Comparison of ENCODE assay signal across 29 cellular contexts in the genomic region with DNA sequence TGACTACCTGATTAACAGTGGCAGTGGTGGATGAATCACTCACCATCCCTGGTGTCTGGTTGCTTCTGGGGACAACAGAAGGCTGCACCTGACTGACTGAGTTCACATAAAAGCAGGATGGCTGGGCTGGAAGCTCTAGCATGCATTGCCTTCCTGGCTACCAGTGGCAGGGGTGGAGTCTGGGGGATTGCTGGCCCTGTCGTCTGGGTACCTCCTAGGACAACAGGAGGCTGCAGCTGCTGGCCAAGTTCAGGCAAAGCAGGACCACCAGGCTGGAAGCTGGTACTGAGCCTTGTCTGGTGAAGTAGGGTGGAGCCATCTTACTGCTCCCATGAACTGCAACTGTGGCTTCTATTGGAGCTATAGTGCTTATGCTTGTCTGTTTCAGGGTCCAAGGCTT.
"Had no signal": no experiment of that assay in that cellular context is flagged by ENCODE, and none has a peak within 500 bp of the region (broad histone marks: within the 10 kb centered on the region; RNA-seq: fewer than 3 reads in every experiment).

No MANE protein-coding gene starts in this region.

- H3K36me3 ChIP-seq: lower lobe of right lung, neural progenitor cell, pancreas, prostate gland, suprapubic skin, thoracic aorta, tibial artery, uterus had no signal

- DNase-seq: hypothalamus; immature natural killer cell; kidney glomerular epithelial cell; left cardiac atrium; lower lobe of right lung; mammary epithelial cell; mesenchymal stem cell; naive B cell; natural killer cell; nephron progenitor cell; pancreas; retina; right cardiac atrium; stimulated activated CD4-positive, alpha-beta T cell treated with anti-CD3 and anti-CD28 coated beads, Interleukin-12 subunit alpha, Interleukin-12 subunit beta, amount 100 ng/mL, for 4 hours; stimulated activated CD4-positive, alpha-beta T cell treated with anti-CD3 and anti-CD28 coated beads, Interleukin-15, amount 100 ng/mL, for 24 hours; stimulated activated CD4-positive, alpha-beta T cell treated with anti-CD3 and anti-CD28 coated beads, Interleukin-2, amount 100 ng/mL, for 24 hours; stimulated activated CD4-positive, alpha-beta T cell treated with anti-CD3 and anti-CD28 coated beads, Interleukin-4, amount 100 ng/mL, for 1 hour; stimulated activated naive CD4-positive, alpha-beta T cell; tibial artery; trophoblast cell; uterus had no signal

- H3K4me3 ChIP-seq: lower lobe of right lung, neural progenitor cell, pancreas, prostate gland, skin epidermis, suprapubic skin, thoracic aorta, tibial artery, uterus had no signal

- H3K27me3 ChIP-seq: neural progenitor cell, pancreas, suprapubic skin, tibial artery, uterus had no signal

- H3K4me2 ChIP-seq: neural progenitor cell had no signal

- H3K27ac ChIP-seq: lower lobe of right lung, neural progenitor cell, pancreas, prostate gland, skin epidermis, suprapubic skin, thoracic aorta, tibial artery, uterus had no signal

- FAIRE-seq: islet of Langerhans, pancreas had no signal

- H3K9ac ChIP-seq: neural progenitor cell had no signal

- H3K4me1 ChIP-seq: lower lobe of right lung, pancreas, prostate gland, suprapubic skin, tibial artery, uterus had no signal

- H3K9me3 ChIP-seq: lower lobe of right lung, pancreas, prostate gland, thoracic aorta, tibial artery, uterus had no signal

- H2AFZ ChIP-seq: neural progenitor cell had no signal

- ATAC-seq: left cardiac atrium, left lobe of liver, natural killer cell, pancreas, right cardiac atrium, sciatic nerve had no signal
